ENCODE assay signal across 1 cellular context in the genomic region with DNA sequence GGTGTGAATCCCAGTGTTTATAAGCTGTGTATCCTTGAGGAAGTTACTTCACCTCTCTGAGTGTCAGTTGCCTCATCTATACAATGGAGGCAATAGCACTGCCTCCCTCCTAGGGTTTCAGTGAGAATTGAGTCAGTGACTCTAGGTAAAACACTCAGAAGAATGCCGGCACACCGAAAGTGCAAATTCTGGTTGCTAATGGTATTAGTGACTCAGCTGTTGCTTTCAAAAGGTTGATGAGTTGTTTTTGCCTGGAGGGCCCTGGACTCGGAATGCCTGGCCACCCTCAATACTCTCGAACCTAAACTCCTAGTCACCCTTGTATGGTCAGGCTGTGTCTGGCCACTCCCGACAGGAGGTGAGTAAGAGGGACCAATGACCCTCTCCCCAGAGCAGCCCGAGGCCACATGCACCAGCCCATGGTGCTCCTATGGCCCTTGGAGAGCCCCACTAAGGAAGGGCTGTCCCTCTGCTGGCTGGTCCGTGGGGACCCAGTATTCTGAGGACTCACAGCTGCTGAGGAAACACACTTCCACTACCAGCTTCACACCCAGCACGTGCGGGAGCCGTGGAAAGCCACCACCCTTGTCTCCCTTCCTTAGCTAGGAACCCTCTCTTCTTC.
TF ChIP-seq lines count a peak whose summit lies in the region.

No MANE protein-coding gene starts in this region.

TF ChIP-seq in HCT116, 20 proteins besides CTCF, POLR2A, EP300 and RAD21 (continued from another document):
- TF ChIP-seq, protein P1, sequence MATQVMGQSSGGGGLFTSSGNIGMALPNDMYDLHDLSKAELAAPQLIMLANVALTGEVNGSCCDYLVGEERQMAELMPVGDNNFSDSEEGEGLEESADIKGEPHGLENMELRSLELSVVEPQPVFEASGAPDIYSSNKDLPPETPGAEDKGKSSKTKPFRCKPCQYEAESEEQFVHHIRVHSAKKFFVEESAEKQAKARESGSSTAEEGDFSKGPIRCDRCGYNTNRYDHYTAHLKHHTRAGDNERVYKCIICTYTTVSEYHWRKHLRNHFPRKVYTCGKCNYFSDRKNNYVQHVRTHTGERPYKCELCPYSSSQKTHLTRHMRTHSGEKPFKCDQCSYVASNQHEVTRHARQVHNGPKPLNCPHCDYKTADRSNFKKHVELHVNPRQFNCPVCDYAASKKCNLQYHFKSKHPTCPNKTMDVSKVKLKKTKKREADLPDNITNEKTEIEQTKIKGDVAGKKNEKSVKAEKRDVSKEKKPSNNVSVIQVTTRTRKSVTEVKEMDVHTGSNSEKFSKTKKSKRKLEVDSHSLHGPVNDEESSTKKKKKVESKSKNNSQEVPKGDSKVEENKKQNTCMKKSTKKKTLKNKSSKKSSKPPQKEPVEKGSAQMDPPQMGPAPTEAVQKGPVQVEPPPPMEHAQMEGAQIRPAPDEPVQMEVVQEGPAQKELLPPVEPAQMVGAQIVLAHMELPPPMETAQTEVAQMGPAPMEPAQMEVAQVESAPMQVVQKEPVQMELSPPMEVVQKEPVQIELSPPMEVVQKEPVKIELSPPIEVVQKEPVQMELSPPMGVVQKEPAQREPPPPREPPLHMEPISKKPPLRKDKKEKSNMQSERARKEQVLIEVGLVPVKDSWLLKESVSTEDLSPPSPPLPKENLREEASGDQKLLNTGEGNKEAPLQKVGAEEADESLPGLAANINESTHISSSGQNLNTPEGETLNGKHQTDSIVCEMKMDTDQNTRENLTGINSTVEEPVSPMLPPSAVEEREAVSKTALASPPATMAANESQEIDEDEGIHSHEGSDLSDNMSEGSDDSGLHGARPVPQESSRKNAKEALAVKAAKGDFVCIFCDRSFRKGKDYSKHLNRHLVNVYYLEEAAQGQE (IDR thresholded peaks at IDR 0.05; ENCODE audit: low read depth), result no peak
- TF ChIP-seq SRF (IDR thresholded peaks at IDR 0.05; ENCODE audit: low read depth) (peak; percentile 82), EZH2 (IDR thresholded peaks at IDR 0.05) (no peak), CBX3 (IDR thresholded peaks at IDR 0.05; ENCODE audit: low read depth) (peak; percentile 79), EZH2phosphoT487 (IDR thresholded peaks at IDR 0.05; ENCODE audit: borderline replicate concordance) (no peak), ELF1 (IDR thresholded peaks at IDR 0.05; ENCODE audit: borderline replicate concordance, low read depth) (no peak), SP1 (IDR thresholded peaks at IDR 0.05; ENCODE audit: low read depth) (peak; percentile 94), CEBPB (IDR thresholded peaks at IDR 0.05; ENCODE audit: low read depth) (peak; percentile 79; the same call in 1 of the 2 replicates), SIN3A (IDR thresholded peaks at IDR 0.05; ENCODE audit: low read depth) (no peak), ZNF274 (IDR thresholded peaks at IDR 0.05; ENCODE audit: low read depth, low read length) (no peak), JUND (IDR thresholded peaks at IDR 0.05) (peak; percentile 92), POLR2AphosphoS5 (IDR thresholded peaks at IDR 0.05; ENCODE audit: low read depth, low read length) (peak; percentile 48; the same call in 1 of the 2 replicates), EGR1 (IDR thresholded peaks at IDR 0.05; ENCODE audit: low read depth) (no peak), ZBTB33 (IDR thresholded peaks at IDR 0.05; ENCODE audit: extremely low read depth, insufficient replicate concordance, low read length) (peak; percentile 53), YY1 (IDR thresholded peaks at IDR 0.05; ENCODE audit: extremely low read depth, insufficient replicate concordance, low read depth, low read length) (peak; percentile 54)
- TF ChIP-seq, protein P2, sequence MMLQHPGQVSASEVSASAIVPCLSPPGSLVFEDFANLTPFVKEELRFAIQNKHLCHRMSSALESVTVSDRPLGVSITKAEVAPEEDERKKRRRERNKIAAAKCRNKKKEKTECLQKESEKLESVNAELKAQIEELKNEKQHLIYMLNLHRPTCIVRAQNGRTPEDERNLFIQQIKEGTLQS (IDR thresholded peaks at IDR 0.05), result no peak
- TF ChIP-seq, protein P3, sequence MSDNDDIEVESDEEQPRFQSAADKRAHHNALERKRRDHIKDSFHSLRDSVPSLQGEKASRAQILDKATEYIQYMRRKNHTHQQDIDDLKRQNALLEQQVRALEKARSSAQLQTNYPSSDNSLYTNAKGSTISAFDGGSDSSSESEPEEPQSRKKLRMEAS (IDR thresholded peaks at IDR 0.05), result peak; percentile 62
TF ChIP-seq in HCT116: peak in this region for 10.
